ENCODE assay signal across 9 cellular contexts in the genomic region with DNA sequence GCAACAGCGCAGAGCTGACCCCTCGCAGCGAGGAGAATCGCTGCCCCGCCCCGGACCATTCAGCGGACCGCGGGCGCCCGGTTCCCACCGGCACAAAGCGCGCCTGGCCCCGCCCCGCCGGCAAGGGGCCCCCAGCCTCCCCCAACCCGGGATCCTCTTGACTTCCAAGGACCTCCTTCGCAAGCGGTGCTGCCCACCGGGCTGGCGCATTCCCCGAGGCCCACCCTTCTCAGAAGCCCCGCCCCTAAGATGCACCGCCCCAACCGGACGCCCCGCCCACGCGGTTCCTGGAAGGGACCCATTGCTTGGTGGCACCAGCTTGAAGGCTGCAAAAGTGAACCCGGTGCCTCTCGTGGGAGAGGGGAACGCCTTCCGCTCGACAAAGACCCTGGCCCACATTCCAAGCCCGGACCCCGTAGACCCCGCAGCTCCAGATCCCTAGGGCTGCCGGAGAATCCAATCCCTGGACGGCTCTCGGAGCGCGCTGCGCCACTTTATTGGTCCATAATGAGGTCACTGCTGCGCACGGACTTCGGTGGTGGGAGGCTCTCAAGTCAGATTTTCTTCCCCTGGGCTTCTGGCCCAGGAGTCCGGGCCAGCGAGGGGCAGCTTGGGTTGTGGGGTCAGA. TPM values are rescaled to one million over a fixed set of nuclear protein-coding genes. Genes with fewer than 3 reads are reported as not detected.
DNase-seq lines count a peak whose midpoint lies in the region; ATAC-seq and TF ChIP-seq lines count a peak whose summit lies in the region.
"Had no signal": no experiment of that assay in that cellular context is flagged by ENCODE, and none has a peak within 500 bp of the region (broad histone marks: within the 10 kb centered on the region; RNA-seq: fewer than 3 reads in every experiment).

No MANE protein-coding gene starts in this region.

- no peaks in the 10 kb centered on the region for H3K36me3 ChIP-seq in iPS-15b (ENCODE audit: control insufficient read depth, insufficient read depth, low read length)

- H3K9me3 ChIP-seq in iPS-15b (ENCODE audit: control insufficient read depth, insufficient read depth, low read length), result no peaks in the 10 kb centered on the region

- H3K4me1 ChIP-seq in iPS-15b (ENCODE audit: control insufficient read depth, insufficient read depth, low read length), result peaks cover 15% of the 10 kb centered on the region

- ATAC-seq in HG03175 (IDR thresholded peaks at IDR 0.05; ENCODE audit: unreplicated experiment) (no peak), GM21528 (IDR thresholded peaks at IDR 0.05; ENCODE audit: low FRiP score, unreplicated experiment) (no peak)

- H3K9ac ChIP-seq in iPS-15b (ENCODE audit: low read depth, low read length), result peak overlapping the region; percentile 28

- intact Hi-C loops in head of caudate nucleus (cut with DNase I), result loop anchor here (5.0 kb wide), 3 partner anchors 96 to 194 kb away; no protein-coding TSS in a partner anchor

- H3K4me3 ChIP-seq in iPS-15b (ENCODE audit: low read depth, low read length), result peak overlapping the region; percentile 79

- peak; percentile 0 for TF ChIP-seq CTCF in GM10266 (IDR thresholded peaks at IDR 0.05; ENCODE audit: control insufficient read depth, insufficient read depth, low read depth, missing control alignments)

- peaks cover 49% of the 10 kb centered on the region for H3K27me3 ChIP-seq in iPS-15b (ENCODE audit: control insufficient read depth, insufficient read depth, low read length)

- DNase-seq in GM10266 (ENCODE audit: extremely low spot score), result peak; percentile 83
- peak; percentile 87 for DNase-seq in NCI-H1694 (lab: John Stamatoyannopoulos, UW)
- peak; percentile 62 to 73 for DNase-seq in activated CD4-positive, alpha-beta T cell treated with anti-CD3 and anti-CD28 coated beads, Interleukin-2, amount 50 U/mL, for 48 hours
- no peak for DNase-seq in occipital lobe (lab: John Stamatoyannopoulos, UW)
- DNase-seq in head of caudate nucleus, result no peak

RNA-seq across cellular contexts. Expression of a gene that starts 2.0 kb away (rescaled TPM):
- not detected for total RNA-seq in occipital lobe
- total RNA-seq: M059J had no signal

RNA-seq across cellular contexts. Expression of a gene that starts 10.2 kb away (rescaled TPM):
- 21.7 TPM for total RNA-seq in occipital lobe

RNA-seq across cellular contexts. Expression of a gene that starts 14.9 kb away (rescaled TPM):
- total RNA-seq in occipital lobe, result 25.3 TPM

RNA-seq across cellular contexts. Expression of a gene that starts 40.1 kb away (rescaled TPM):
- 8.7 TPM for total RNA-seq in occipital lobe

RNA-seq across cellular contexts. Expression of a gene that starts 46.6 kb away (rescaled TPM):
- total RNA-seq in occipital lobe, result 371 TPM

Comparison
In these comparisons a context has a peak if more than half of its experiments do, and no peak if none do; other contexts are left out.
1. DNase-seq: peak in GM10266 (single experiment), NCI-H1694 (single experiment) and activated CD4-positive, alpha-beta T cell treated with anti-CD3 and anti-CD28 coated beads, Interleukin-2, amount 50 U/mL, for 48 hours (2 of 2); none in occipital lobe (single experiment) and head of caudate nucleus (0 of 42).